Comparison of ENCODE assay signal across 10 cellular contexts in the genomic region with DNA sequence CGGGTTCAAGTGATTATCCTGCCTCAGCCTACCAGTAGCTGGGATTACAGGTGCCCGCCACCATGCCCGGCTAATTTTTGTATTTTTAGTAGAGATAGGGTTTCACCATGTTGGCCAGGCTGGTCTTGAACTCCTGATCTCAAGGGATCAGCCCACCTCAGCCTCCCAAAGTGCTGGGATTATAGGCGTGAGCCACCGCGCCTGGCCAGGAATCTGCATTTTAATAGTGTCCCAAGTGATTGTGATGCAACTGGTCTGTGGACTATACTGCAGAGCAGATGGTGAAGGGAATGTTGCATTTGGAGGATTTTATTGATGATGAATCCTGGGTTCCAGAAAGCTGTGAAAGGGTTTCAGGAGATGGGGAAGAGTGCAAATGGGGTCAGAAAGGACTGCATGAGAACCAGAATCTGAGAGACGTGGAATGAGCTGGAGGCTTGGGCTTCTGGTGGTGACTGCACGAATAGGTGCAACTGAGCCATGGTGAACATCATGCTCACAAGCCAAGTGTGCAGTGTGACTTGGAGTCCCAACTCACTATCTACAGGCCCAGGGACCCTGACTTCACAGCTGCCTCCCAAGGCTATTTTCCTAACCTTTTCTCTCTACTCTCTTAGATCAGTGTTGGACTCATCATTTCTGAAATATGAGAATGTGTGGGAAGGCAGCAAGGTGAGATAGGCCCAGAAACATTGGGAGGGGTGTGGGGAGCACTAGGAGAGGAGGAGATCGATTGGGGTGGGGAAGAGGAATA. TPM values are rescaled to one million over a fixed set of nuclear protein-coding genes. Genes with fewer than 3 reads are reported as not detected.
DNase-seq lines count a peak whose midpoint lies in the region; FAIRE-seq and TF ChIP-seq lines count a peak whose summit lies in the region.
"Had no signal": no experiment of that assay in that cellular context is flagged by ENCODE, and none has a peak within 500 bp of the region (broad histone marks: within the 10 kb centered on the region; RNA-seq: fewer than 3 reads in every experiment).

No MANE protein-coding gene starts in this region.

- peaks cover 35% of the 10 kb centered on the region for H3F3A ChIP-seq in smooth muscle cell (ENCODE audit: low read depth)

- no peaks in the 10 kb centered on the region for H3K9me2 ChIP-seq in hepatocyte (replicated peaks; ENCODE audit: insufficient read depth)

- H2BK120ac ChIP-seq in H1 (replicated peaks; ENCODE audit: low read depth, low read length), result no peak overlapping the region

- H3K4me3 Mint-ChIP-seq in activated naive CD4-positive, alpha-beta T cell treated with anti-CD3 and anti-CD28 coated beads, Interleukin-2, amount 10 ng/mL, durations not matched to agents 7 days and 5 days, result no peak overlapping the region

- peaks cover 3% of the 10 kb centered on the region; the same call in 1 of the 2 replicates for H3K79me1 ChIP-seq in H1 (ENCODE audit: low read depth, low read length)

- H3K23me2 ChIP-seq in H1 (ENCODE audit: low read depth, low read length), result peaks cover 7% of the 10 kb centered on the region

- peaks cover 32% of the 10 kb centered on the region for H3K36me3 Mint-ChIP-seq in activated naive CD4-positive, alpha-beta T cell treated with anti-CD3 and anti-CD28 coated beads, Interleukin-2, amount 10 ng/mL, durations not matched to agents 7 days and 5 days

- CTCF ChIA-PET in activated naive CD4-positive, alpha-beta T cell treated with anti-CD3 and anti-CD28 coated beads, Interleukin-2, amount 10 ng/mL, durations not matched to agents 7 days and 5 days (lab: Charles Lee), result interaction anchor here (0.8 to 4.6 kb wide), 10 partner anchors 37 to 308 kb away, joined by 3 to 34 read pairs (median 4); a partner anchor contains a TSS
- CTCF ChIA-PET in H1 (lab: Charles Lee; ENCODE audit: partially characterized antibody), result interaction anchor here (0.6 to 2.5 kb wide), 18 partner anchors 9 to 296 kb away, joined by 3 to 13 read pairs (median 4); a partner anchor contains a TSS

- TF ChIP-seq EP300 in H1 (IDR thresholded peaks at IDR 0.05; ENCODE audit: borderline replicate concordance in 1 of 2, low read depth in 2 of 2, low read length in 2 of 2), result no peak

- H2BK5ac ChIP-seq in H1 (ENCODE audit: low read depth, low read length), result peak overlapping the region; percentile 52; the same call in 1 of the 2 replicates

- peak overlapping the region; percentile 2 for H3K27ac Mint-ChIP-seq in activated naive CD4-positive, alpha-beta T cell treated with anti-CD3 and anti-CD28 coated beads, Interleukin-2, amount 10 ng/mL, durations not matched to agents 7 days and 5 days

- no peak overlapping the region for H2AK5ac ChIP-seq in H1 (ENCODE audit: low read depth, low read length)

- H3K27me3 ChIP-seq in H1 (replicated peaks in 1 of 4; ENCODE audit: control insufficient read depth in 3 of 4, extremely low read depth in 1 of 4, insufficient read depth in 3 of 4, low read length in 3 of 4), result no peaks in the 10 kb centered on the region
- no peaks in the 10 kb centered on the region for H3K27me3 ChIP-seq in smooth muscle cell (ENCODE audit: low read depth)
- no peaks in the 10 kb centered on the region for H3K27me3 ChIP-seq in hepatocyte
- H3K27me3 ChIP-seq: esophagus squamous epithelium had no signal

- H3K27ac ChIP-seq in H1 (ENCODE audit: low read depth, low read length), result peak overlapping the region; percentile 40; the same call in 1 of the 2 replicates
- H3K27ac ChIP-seq in smooth muscle cell (ENCODE audit: low read depth), result peak overlapping the region; percentile 61
- H3K27ac ChIP-seq in hepatocyte, result no peak overlapping the region

- no peak overlapping the region for H3K4me2 ChIP-seq in H1 (ENCODE audit: insufficient read depth in 1 of 2, low read depth in 2 of 2, low read length in 2 of 2)
- H3K4me2 ChIP-seq in smooth muscle cell, result no peak overlapping the region
- no peak overlapping the region for H3K4me2 ChIP-seq in hepatocyte

- H3K27me3 Mint-ChIP-seq in activated naive CD4-positive, alpha-beta T cell treated with anti-CD3 and anti-CD28 coated beads, Interleukin-2, amount 10 ng/mL, durations not matched to agents 7 days and 5 days, result peaks cover 3% of the 10 kb centered on the region

- H2BK15ac ChIP-seq in H1 (ENCODE audit: low read length), result peak overlapping the region; percentile 81; the same call in 1 of the 2 replicates

- TF ChIP-seq CTCF in H1 (IDR thresholded peaks at IDR 0.05; ENCODE audit: control extremely low read depth in 1 of 3, insufficient read depth in 1 of 3, low read depth in 1 of 3, low read length in 3 of 3) (no peak), smooth muscle cell (IDR thresholded peaks at IDR 0.05; ENCODE audit: borderline replicate concordance, insufficient read depth, poor library complexity, severe bottlenecking) (no peak), hepatocyte (IDR thresholded peaks at IDR 0.05; ENCODE audit: poor library complexity) (no peak)

- H2AFZ ChIP-seq in H1 (ENCODE audit: low read length) (no peak overlapping the region), smooth muscle cell (ENCODE audit: low read depth) (no peak overlapping the region), hepatocyte (no peak overlapping the region)

- H3K9me3 ChIP-seq in H1 (ENCODE audit: insufficient read depth in 2 of 2, low read depth in 1 of 2, low read length in 1 of 2), result no peaks in the 10 kb centered on the region
- no peaks in the 10 kb centered on the region for H3K9me3 ChIP-seq in smooth muscle cell (replicated peaks; ENCODE audit: low read depth)
- no peaks in the 10 kb centered on the region for H3K9me3 ChIP-seq in hepatocyte (ENCODE audit: low read depth)
- H3K9me3 ChIP-seq: esophagus squamous epithelium, left ventricle myocardium inferior had no signal

- H2BK20ac ChIP-seq in H1 (ENCODE audit: low read length), result no peak overlapping the region

- H3K23ac ChIP-seq in H1 (ENCODE audit: insufficient read length), result no peak overlapping the region

- TF ChIP-seq RAD21 in H1 (IDR thresholded peaks at IDR 0.05 in 1 of 2, conservative IDR thresholded peaks at IDR 0.05 in 1 of 2; ENCODE audit: low read depth in 2 of 2, low read length in 2 of 2), result no peak

- H3K4me1 Mint-ChIP-seq in activated naive CD4-positive, alpha-beta T cell treated with anti-CD3 and anti-CD28 coated beads, Interleukin-2, amount 10 ng/mL, durations not matched to agents 7 days and 5 days, result peaks cover 32% of the 10 kb centered on the region

- no peak for DNase-seq in activated naive CD4-positive, alpha-beta T cell treated with anti-CD3 and anti-CD28 coated beads, Interleukin-2, amount 10 ng/mL, durations not matched to agents 7 days and 5 days
- DNase-seq in activated naive CD4-positive, alpha-beta T cell treated with anti-CD3 and anti-CD28 coated beads, Interleukin-2, amount 50 U/mL, for 16 hours, result no peak
- no peak for DNase-seq in H1 (ENCODE audit: low read depth in 1 of 2, low spot score in 2 of 2)
- DNase-seq in smooth muscle cell (lab: John Stamatoyannopoulos, UW; ENCODE audit: unreplicated experiment), result no peak
- DNase-seq in NCI-H1092 treated with DMSO at 0.1 percent for 48 hours (lab: John Stamatoyannopoulos, UW), result no peak
- no peak for DNase-seq in ureter (ENCODE audit: low spot score)
- DNase-seq in hepatocyte (ENCODE audit: low spot score), result no peak
- DNase-seq: esophagus squamous epithelium had no signal

- no peaks in the 10 kb centered on the region for H3K9me3 Mint-ChIP-seq in activated naive CD4-positive, alpha-beta T cell treated with anti-CD3 and anti-CD28 coated beads, Interleukin-2, amount 10 ng/mL, durations not matched to agents 7 days and 5 days

- no peak overlapping the region for H3K14ac ChIP-seq in H1 (ENCODE audit: insufficient read length)

- H3K56ac ChIP-seq in H1 (replicated peaks; ENCODE audit: insufficient read length, low read depth, low read length), result no peak overlapping the region

- no peak overlapping the region for H4K91ac ChIP-seq in H1 (replicated peaks; ENCODE audit: insufficient read length, low read length)

- POLR2A ChIA-PET in H1 (lab: Charles Lee; ENCODE audit: partially characterized antibody), result interaction anchor here (0.6 to 5.4 kb wide), 35 partner anchors 9 to 1391 kb away, joined by 3 to 73 read pairs (median 6); a partner anchor contains a TSS

- whole genome bisulfite sequencing in H1 (ENCODE audit: extremely low coverage in 1 of 2, insufficient coverage in 1 of 2, insufficient read length in 1 of 2, insufficient replicate concordance in 2 of 2, low coverage in 1 of 2, low lambda C conversion rate in 2 of 2, missing lambda C conversion rate in 1 of 2), 2 experiments, result 86% methylated on average over 9 of the region's 9 CpGs; no CpG with 5 or more reads in 1 of the 2 experiments
- WGBS in smooth muscle cell (ENCODE audit: low lambda C conversion rate), result 85% methylated on average over 9 of the region's 9 CpGs
- 90% methylated on average over 9 of the region's 9 CpGs for WGBS in hepatocyte (ENCODE audit: low lambda C conversion rate, missing lambda C conversion rate)

- peaks cover 13 to 30% (median 21%) of the 10 kb centered on the region in 4 experiments for H3K36me3 ChIP-seq in H1 (ENCODE audit: control insufficient read depth in 2 of 4, insufficient read depth in 4 of 4, low read length in 3 of 4)
- no peaks in the 10 kb centered on the region for H3K36me3 ChIP-seq in smooth muscle cell (ENCODE audit: low read depth)
- no peaks in the 10 kb centered on the region for H3K36me3 ChIP-seq in hepatocyte (replicated peaks; ENCODE audit: insufficient read depth, low read depth)

- no peak overlapping the region; the same call in 1 of the 2 replicates for H3K18ac ChIP-seq in H1 (ENCODE audit: extremely low read depth, low read length)

- H4K5ac ChIP-seq in H1 (ENCODE audit: insufficient read length, low read depth, low read length), result no peak overlapping the region

- H3K79me2 ChIP-seq in H1 (ENCODE audit: control insufficient read depth in 1 of 2, insufficient read depth in 2 of 2, low read length in 2 of 2) (peaks cover 6 to 19% of the 10 kb centered on the region in 2 experiments), smooth muscle cell (ENCODE audit: low read depth) (peaks cover 31% of the 10 kb centered on the region), hepatocyte (peaks cover 30% of the 10 kb centered on the region)

- H4K20me1 ChIP-seq in H1 (replicated peaks in 1 of 2; ENCODE audit: control insufficient read depth in 1 of 2, insufficient read depth in 2 of 2, low read length in 2 of 2), result peaks cover 0 to 4% of the 10 kb centered on the region in 2 experiments
- H4K20me1 ChIP-seq in smooth muscle cell (ENCODE audit: low read depth), result peaks cover 17% of the 10 kb centered on the region
- peaks cover 15% of the 10 kb centered on the region for H4K20me1 ChIP-seq in hepatocyte (ENCODE audit: insufficient read depth, poor library complexity, severe bottlenecking)

- H3K4ac ChIP-seq in H1 (replicated peaks; ENCODE audit: insufficient read length, low read depth, low read length), result no peak overlapping the region

- H3K4me3 ChIP-seq in H1 (ENCODE audit: extremely low read depth in 1 of 4, insufficient read depth in 2 of 4, low read depth in 3 of 4, low read length in 4 of 4) (no peak overlapping the region), smooth muscle cell (no peak overlapping the region), hepatocyte (no peak overlapping the region)
- H3K4me3 ChIP-seq: esophagus squamous epithelium, left ventricle myocardium inferior had no signal

- no peak overlapping the region for H3K9ac ChIP-seq in H1 (replicated peaks in 1 of 4; ENCODE audit: extremely low read depth in 1 of 4, low read depth in 3 of 4, low read length in 3 of 4)
- H3K9ac ChIP-seq in smooth muscle cell (ENCODE audit: low read depth), result no peak overlapping the region

- no peak overlapping the region for H4K8ac ChIP-seq in H1 (ENCODE audit: extremely low read depth, insufficient read depth, low read length)

- FAIRE-seq in H1 (lab: Jason Lieb, UNC), result no peak

- 0 out of 2 replicates have a peak overlapping the region, but pooled peaks have one; percentile 39 for H2BK12ac ChIP-seq in H1 (ENCODE audit: low read depth, low read length)

- H3K4me1 ChIP-seq in H1 (replicated peaks in 1 of 4; ENCODE audit: control insufficient read depth in 3 of 4, insufficient read depth in 4 of 4, low read length in 3 of 4) (peaks cover 0 to 12% (median 2%) of the 10 kb centered on the region in 4 experiments; a peak in 4 of 7 replicates), smooth muscle cell (ENCODE audit: low read depth) (peaks cover 9% of the 10 kb centered on the region), hepatocyte (ENCODE audit: insufficient read depth) (peaks cover 8% of the 10 kb centered on the region)

- peak in 1 of 2 experiments; percentile 57; a peak in 1 of 3 replicates for TF ChIP-seq POLR2A in H1 (IDR thresholded peaks at IDR 0.05; ENCODE audit: control extremely low read depth in 1 of 2, low read depth in 2 of 2, low read length in 2 of 2)

RNA-seq across cellular contexts. Expression of a gene that starts 4.5 kb away (rescaled TPM):
- polyA plus RNA-seq in PFSK-1 (2012; ENCODE audit: insufficient read length, low read depth), result 247 TPM
- 53.4 and 64.3 TPM in 2 replicates for total RNA-seq in H1 (2021; fragmentation: NEBNext Ultra II Directional; extraction: Animal tissue kit (Norgen Biotek cat#: 25700))
- 1,236 and 1,922 TPM in 2 replicates for polyA plus RNA-seq in H1 (2011; rRNA removed)
- polyA plus RNA-seq in H1 (2011; cell fraction: cytosol; rRNA removed), result 1,367 TPM
- 259 TPM for polyA plus RNA-seq in H1 (2011; cell fraction: nucleus; rRNA removed)
- 666 to 921 TPM (median 701 TPM) in 4 replicates for polyA plus RNA-seq in H1 (2012, experiment 1 of 2)
- polyA plus RNA-seq in H1 (2012, experiment 2 of 2), result 1,419 TPM
- polyA plus RNA-seq in H1 (2013, experiment 1 of 2), result 1,796 TPM
- 1,827 TPM for polyA plus RNA-seq in H1 (2013, experiment 2 of 2)
- 257 and 286 TPM in 2 replicates for polyA minus RNA-seq in H1 (2011; rRNA and poly(A)+ RNA removed)
- 72.8 TPM for polyA minus RNA-seq in H1 (2011; cell fraction: cytosol; rRNA and poly(A)+ RNA removed)
- 102 TPM for polyA minus RNA-seq in H1 (2011; cell fraction: nucleus; rRNA and poly(A)+ RNA removed)
- 731 and 845 TPM in 2 replicates for total RNA-seq in smooth muscle cell
- polyA plus RNA-seq in smooth muscle cell, result 282 and 323 TPM in 2 replicates
- 57.0 TPM for total RNA-seq in ureter
- 665 and 673 TPM in 2 replicates for total RNA-seq in hepatocyte
- 245 and 252 TPM in 2 replicates for polyA plus RNA-seq in hepatocyte

RNA-seq across cellular contexts. Expression of a gene that starts 25.4 kb away (rescaled TPM):
- 1.4 TPM for polyA plus RNA-seq in PFSK-1 (2012; ENCODE audit: insufficient read length, low read depth)
- 12.5 and 13.3 TPM in 2 replicates for total RNA-seq in H1 (2021; fragmentation: NEBNext Ultra II Directional; extraction: Animal tissue kit (Norgen Biotek cat#: 25700))
- 8.0 and 12.9 TPM in 2 replicates for polyA plus RNA-seq in H1 (2011; rRNA removed)
- 6.9 TPM for polyA plus RNA-seq in H1 (2011; cell fraction: cytosol; rRNA removed)
- polyA plus RNA-seq in H1 (2011; cell fraction: nucleus; rRNA removed), result 23.0 TPM
- polyA plus RNA-seq in H1 (2012, experiment 1 of 2), result 8.7 to 11.2 TPM (median 9.7 TPM) in 4 replicates
- 5.1 TPM for polyA plus RNA-seq in H1 (2012, experiment 2 of 2)
- polyA plus RNA-seq in H1 (2013, experiment 1 of 2), result 8.4 TPM
- 7.2 TPM for polyA plus RNA-seq in H1 (2013, experiment 2 of 2)
- 10.9 and 12.9 TPM in 2 replicates for polyA minus RNA-seq in H1 (2011; rRNA and poly(A)+ RNA removed)
- polyA minus RNA-seq in H1 (2011; cell fraction: cytosol; rRNA and poly(A)+ RNA removed), result 8.5 TPM
- polyA minus RNA-seq in H1 (2011; cell fraction: nucleus; rRNA and poly(A)+ RNA removed), result 7.0 TPM
- 3.9 and 4.2 TPM in 2 replicates for total RNA-seq in smooth muscle cell
- 5.4 and 6.8 TPM in 2 replicates for polyA plus RNA-seq in smooth muscle cell
- total RNA-seq in ureter, result 14.6 TPM
- 1.6 and 6.7 TPM in 2 replicates for total RNA-seq in hepatocyte
- polyA plus RNA-seq in hepatocyte, result 3.5 and 5.3 TPM in 2 replicates

RNA-seq across cellular contexts. Expression of a gene that starts 33.8 kb away (rescaled TPM):
- 3.1 TPM for polyA plus RNA-seq in PFSK-1 (2012; ENCODE audit: insufficient read length, low read depth)
- total RNA-seq in H1 (2021; fragmentation: NEBNext Ultra II Directional; extraction: Animal tissue kit (Norgen Biotek cat#: 25700)), result 49.2 and 52.4 TPM in 2 replicates
- polyA plus RNA-seq in H1 (2011; rRNA removed), result 33.9 and 43.4 TPM in 2 replicates
- polyA plus RNA-seq in H1 (2011; cell fraction: cytosol; rRNA removed), result 42.1 TPM
- 84.6 TPM for polyA plus RNA-seq in H1 (2011; cell fraction: nucleus; rRNA removed)
- polyA plus RNA-seq in H1 (2012, experiment 1 of 2), result 41.7 to 55.5 TPM (median 51.4 TPM) in 4 replicates
- polyA plus RNA-seq in H1 (2012, experiment 2 of 2), result 18.7 TPM
- polyA plus RNA-seq in H1 (2013, experiment 1 of 2), result 57.7 TPM
- 59.8 TPM for polyA plus RNA-seq in H1 (2013, experiment 2 of 2)
- polyA minus RNA-seq in H1 (2011; rRNA and poly(A)+ RNA removed), result 158 and 203 TPM in 2 replicates
- 47.3 TPM for polyA minus RNA-seq in H1 (2011; cell fraction: cytosol; rRNA and poly(A)+ RNA removed)
- 53.6 TPM for polyA minus RNA-seq in H1 (2011; cell fraction: nucleus; rRNA and poly(A)+ RNA removed)
- 7.2 and 9.2 TPM in 2 replicates for total RNA-seq in smooth muscle cell
- polyA plus RNA-seq in smooth muscle cell, result 1.2 and 9.8 TPM in 2 replicates
- total RNA-seq in ureter, result 129 TPM
- total RNA-seq in hepatocyte, result 104 and 128 TPM in 2 replicates
- 56.1 and 69.0 TPM in 2 replicates for polyA plus RNA-seq in hepatocyte

RNA-seq across cellular contexts. Expression of a gene that starts 49.1 kb away (rescaled TPM):
- polyA plus RNA-seq in PFSK-1 (2012; ENCODE audit: insufficient read length, low read depth), result 14.1 TPM
- 22.5 and 23.1 TPM in 2 replicates for total RNA-seq in H1 (2021; fragmentation: NEBNext Ultra II Directional; extraction: Animal tissue kit (Norgen Biotek cat#: 25700))
- polyA plus RNA-seq in H1 (2011; rRNA removed), result 26.8 and 31.3 TPM in 2 replicates
- 29.5 TPM for polyA plus RNA-seq in H1 (2011; cell fraction: cytosol; rRNA removed)
- 47.9 TPM for polyA plus RNA-seq in H1 (2011; cell fraction: nucleus; rRNA removed)
- polyA plus RNA-seq in H1 (2012, experiment 1 of 2), result 20.1 to 28.2 TPM (median 26.6 TPM) in 4 replicates
- polyA plus RNA-seq in H1 (2012, experiment 2 of 2), result 24.9 TPM
- 21.4 TPM for polyA plus RNA-seq in H1 (2013, experiment 1 of 2)
- 21.5 TPM for polyA plus RNA-seq in H1 (2013, experiment 2 of 2)
- polyA minus RNA-seq in H1 (2011; rRNA and poly(A)+ RNA removed), result 42.7 and 45.5 TPM in 2 replicates
- polyA minus RNA-seq in H1 (2011; cell fraction: cytosol; rRNA and poly(A)+ RNA removed), result 16.3 TPM
- polyA minus RNA-seq in H1 (2011; cell fraction: nucleus; rRNA and poly(A)+ RNA removed), result 31.2 TPM
- total RNA-seq in smooth muscle cell, result 9.8 and 19.1 TPM in 2 replicates
- polyA plus RNA-seq in smooth muscle cell, result 12.8 and 13.8 TPM in 2 replicates
- 58.5 TPM for total RNA-seq in ureter
- 26.9 and 30.2 TPM in 2 replicates for total RNA-seq in hepatocyte
- polyA plus RNA-seq in hepatocyte, result 19.7 and 25.6 TPM in 2 replicates

RNA-seq across cellular contexts. Expression of a gene that starts 58.2 kb away (rescaled TPM):
- polyA plus RNA-seq in PFSK-1 (2012; ENCODE audit: insufficient read length, low read depth), result 285 TPM
- 237 and 242 TPM in 2 replicates for total RNA-seq in H1 (2021; fragmentation: NEBNext Ultra II Directional; extraction: Animal tissue kit (Norgen Biotek cat#: 25700))
- polyA plus RNA-seq in H1 (2011; rRNA removed) (100 and 159 TPM in 2 replicates), smooth muscle cell (99.8 and 113 TPM in 2 replicates), hepatocyte (102 and 109 TPM in 2 replicates)
- 270 TPM for polyA plus RNA-seq in H1 (2011; cell fraction: cytosol; rRNA removed)
- 92.3 TPM for polyA plus RNA-seq in H1 (2011; cell fraction: nucleus; rRNA removed)
- 246 to 284 TPM (median 256 TPM) in 4 replicates for polyA plus RNA-seq in H1 (2012, experiment 1 of 2)
- polyA plus RNA-seq in H1 (2012, experiment 2 of 2), result 222 TPM
- 251 TPM for polyA plus RNA-seq in H1 (2013, experiment 1 of 2)
- 249 TPM for polyA plus RNA-seq in H1 (2013, experiment 2 of 2)
- 112 and 145 TPM in 2 replicates for polyA minus RNA-seq in H1 (2011; rRNA and poly(A)+ RNA removed)
- polyA minus RNA-seq in H1 (2011; cell fraction: cytosol; rRNA and poly(A)+ RNA removed), result 102 TPM
- 72.8 TPM for polyA minus RNA-seq in H1 (2011; cell fraction: nucleus; rRNA and poly(A)+ RNA removed)
- total RNA-seq in smooth muscle cell (88.6 and 118 TPM in 2 replicates), ureter (139 TPM), hepatocyte (87.9 and 90.7 TPM in 2 replicates)

Comparison
In these comparisons a context has a peak if more than half of its experiments do, and no peak if none do; other contexts are left out.
1. RNA of a gene that starts 4.5 kb away (total RNA-seq): 731 to 845 TPM in smooth muscle cell and 665 to 673 TPM in hepatocyte; 57.0 TPM in ureter (single experiment) and 53.4 to 64.3 TPM in H1; every median in the first group is over 10 times any median in the second.